17 cellular contexts compared by ENCODE assay signal in the genomic region with DNA sequence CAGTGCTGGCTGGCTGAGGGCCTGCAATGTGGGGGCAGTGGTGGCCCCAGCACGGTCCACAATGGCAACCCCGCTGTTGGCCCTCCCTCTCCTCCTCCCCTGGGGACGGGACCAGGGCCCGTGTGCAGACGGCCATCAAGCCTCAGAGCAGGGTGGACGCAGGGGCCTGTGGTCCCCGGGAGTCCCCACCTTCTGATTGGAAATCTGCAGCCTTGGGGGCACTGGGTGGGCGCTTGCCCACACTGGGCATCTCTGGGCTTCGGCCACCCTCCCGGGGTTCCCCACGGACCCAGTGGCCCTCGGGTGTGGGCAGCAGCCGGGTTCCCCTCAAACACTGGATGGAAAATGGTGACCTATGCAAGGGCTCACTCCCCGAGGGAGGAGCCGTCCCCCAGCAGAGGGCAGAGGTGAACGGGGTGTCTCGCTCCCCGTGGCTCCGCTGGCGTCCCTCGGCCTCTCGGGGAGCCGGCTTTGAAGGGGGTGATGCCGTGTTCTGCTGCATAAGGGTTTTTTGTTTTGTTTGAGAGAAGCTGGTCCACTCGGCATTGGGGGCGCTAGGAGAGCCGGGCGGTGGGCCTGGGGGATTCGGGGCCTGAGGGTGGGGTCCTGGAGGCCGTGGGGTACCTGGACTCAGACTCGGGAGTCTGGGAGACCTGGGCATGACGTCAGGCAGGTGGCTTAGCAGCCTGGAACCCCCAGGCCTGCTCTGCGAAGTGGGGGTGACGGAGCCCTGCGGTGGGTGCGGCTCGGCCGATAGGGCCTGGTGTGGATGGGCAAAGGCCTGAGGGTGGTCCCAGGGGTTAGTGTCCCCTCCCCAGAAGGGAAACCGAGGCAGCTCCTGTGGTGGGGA. TPM values are rescaled to one million over a fixed set of nuclear protein-coding genes. Genes with fewer than 3 reads are reported as not detected.
DNase-seq lines count a peak whose midpoint lies in the region; ATAC-seq, FAIRE-seq and TF ChIP-seq lines count a peak whose summit lies in the region.
"Had no signal": no experiment of that assay in that cellular context is flagged by ENCODE, and none has a peak within 500 bp of the region (broad histone marks: within the 10 kb centered on the region; RNA-seq: fewer than 3 reads in every experiment).

No MANE protein-coding gene starts in this region.

- H3K4me3 ChIP-seq in HepG2 (replicated peaks in 1 of 3; ENCODE audit: insufficient read depth in 1 of 3, low read depth in 2 of 3, low read length in 3 of 3): peak overlapping the region in 2 of 3 experiments; percentile 63 to 75; a peak in 3 of 6 replicates
- H3K4me3 ChIP-seq in right lobe of liver: no peak overlapping the region
- H3K4me3 ChIP-seq in Caco-2 (ENCODE audit: low read depth, low read length): no peak overlapping the region
- H3K4me3 ChIP-seq: SJCRH30 had no signal

- in situ Hi-C loops in HepG2 (cut with HindIII; ENCODE audit: extremely low pct_ligation_motif_present, low pct_unique_long_range_greater_than_20kb): no loop called here

- no peak overlapping the region for H2AFZ ChIP-seq in HepG2 (ENCODE audit: low read length)

- H3K4me2 ChIP-seq in HepG2 (ENCODE audit: low read depth, low read length): peak overlapping the region; percentile 89

- H3K27ac ChIP-seq in HepG2 (ENCODE audit: extremely low read length, insufficient read depth, low read length) (peak overlapping the region; percentile 91), right lobe of liver (no peak overlapping the region)
- H3K27ac ChIP-seq: SJCRH30 had no signal

- H3K4me3 Mint-ChIP-seq in memory B cell (no peak overlapping the region), Caco-2 (ENCODE audit: unreplicated experiment) (no peak overlapping the region)
- H3K4me3 Mint-ChIP-seq: CD8-positive, alpha-beta memory T cell; HFFc6 had no signal

- H3K9me3 ChIP-seq in HepG2 (ENCODE audit: low read length) (no peaks in the 10 kb centered on the region), right lobe of liver (no peaks in the 10 kb centered on the region), Caco-2 (no peaks in the 10 kb centered on the region)
- H3K9me3 ChIP-seq: SJCRH30 had no signal

- H4K20me1 ChIP-seq in HepG2 (ENCODE audit: insufficient read depth, low read length): no peaks in the 10 kb centered on the region

- POLR2A ChIA-PET in HepG2 (lab: Yijun Ruan, JAX): interaction anchor here (1.2 to 1.7 kb wide), 3 partner anchors 23 to 83 kb away, joined by 3 to 5 read pairs (median 3); no protein-coding TSS in a partner anchor
- POLR2A ChIA-PET in Caco-2 (lab: Charles Lee): no interaction called here

- H3K36me3 ChIP-seq in HepG2 (replicated peaks in 1 of 2; ENCODE audit: control insufficient read depth in 1 of 2, insufficient read depth in 2 of 2, low read length in 2 of 2) (peaks cover 0 to 3% of the 10 kb centered on the region in 2 experiments; a peak in 1 of 5 replicates), right lobe of liver (no peaks in the 10 kb centered on the region), Caco-2 (ENCODE audit: control insufficient read depth, insufficient read depth, low read length) (no peaks in the 10 kb centered on the region)
- H3K36me3 ChIP-seq: SJCRH30 had no signal

- intact Hi-C loops in HepG2 (cut with micrococcal nuclease; ENCODE audit: unreplicated experiment) (no loop called here), right lobe of liver (cut with DNase I) (loop anchor here in 1 of 2 donors (10.0 kb wide), 3 partner anchors 75 to 215 kb away; no protein-coding TSS in a partner anchor), Caco-2 (cut with micrococcal nuclease; ENCODE audit: unreplicated experiment) (loop anchor here (10.0 kb wide), 1 partner anchor 1255 kb away; no protein-coding TSS in a partner anchor)

- 78% methylated on average over 15 of the region's 39 CpGs for WGBS in HepG2 (ENCODE audit: low lambda C conversion rate)
- WGBS in right lobe of liver (ENCODE audit: insufficient coverage, low coverage, low lambda C conversion rate, missing lambda C conversion rate): 75% methylated on average over 9 of the region's 39 CpGs

- CTCF ChIA-PET in HepG2 (lab: Yijun Ruan, JAX; ENCODE audit: low intra/inter-chr PET ratio, low total read pairs) (no interaction called here), Caco-2 (lab: Charles Lee) (no interaction called here)

- H3K79me2 ChIP-seq in HepG2 (ENCODE audit: insufficient read depth, low read length): peaks cover 50% of the 10 kb centered on the region

- TF ChIP-seq POLR2A in HepG2 (IDR thresholded peaks at IDR 0.05; ENCODE audit: insufficient read depth in 1 of 2, low read depth in 2 of 2, low read length in 2 of 2): no peak; a peak in 1 of 4 replicates
- TF ChIP-seq POLR2A in right lobe of liver (IDR thresholded peaks at IDR 0.05): no peak

- H3K36me3 Mint-ChIP-seq in memory B cell (no peaks in the 10 kb centered on the region), Caco-2 (ENCODE audit: insufficient read depth, unreplicated experiment) (peaks cover under 1% of the 10 kb centered on the region)
- H3K36me3 Mint-ChIP-seq: CD8-positive, alpha-beta memory T cell had no signal

- H3K4me1 Mint-ChIP-seq in memory B cell (peaks cover 14% of the 10 kb centered on the region), Caco-2 (ENCODE audit: low read depth, unreplicated experiment) (peaks cover under 1% of the 10 kb centered on the region)

- H3K27ac Mint-ChIP-seq in memory B cell: no peak overlapping the region
- no peak overlapping the region for H3K27ac Mint-ChIP-seq in Caco-2 (ENCODE audit: unreplicated experiment)
- H3K27ac Mint-ChIP-seq: HFFc6 had no signal

- ATAC-seq in HepG2: no peak
- no peak for ATAC-seq in right lobe of liver
- peak; percentile 21 for ATAC-seq in memory B cell (ENCODE audit: low read depth)
- no peak for ATAC-seq in HG03571 (IDR thresholded peaks at IDR 0.05; ENCODE audit: unreplicated experiment)
- ATAC-seq: PC-3 had no signal

- BruUV-seq in HepG2 (replicated peaks; lab: Mats Ljungman, UMichigan): no TSS peak
- BruUV-seq in Caco-2 (replicated peaks; lab: Mats Ljungman, UMichigan): no TSS peak

- DNase-seq in HepG2 (ENCODE audit: low spot score): no peak
- DNase-seq in right lobe of liver: no peak
- DNase-seq in RPMI8226: peak; percentile 66
- DNase-seq in memory B cell (ENCODE audit: low spot score in 2 of 2): no peak
- no peak for DNase-seq in inferior parietal cortex (ENCODE audit: extremely low spot score)
- DNase-seq in Caco-2: no peak
- no peak for DNase-seq in NCI-H2171 (lab: John Stamatoyannopoulos, UW)
- DNase-seq: CD8-positive, alpha-beta memory T cell; GF-D8; HFFc6; NCI-H1105 treated with DMSO at 0.1 percent for 48 hours; NCI-H1694 treated with DMSO at 0.1 percent for 48 hours; NCI-H526 treated with DMSO at 0.1 percent for 48 hours; PC-3; SJCRH30 had no signal

- TF ChIP-seq EP300 in HepG2 (IDR thresholded peaks at IDR 0.05; ENCODE audit: low read depth in 2 of 2, low read length in 2 of 2) (no peak), HepG2 (CRISPR knock-in tag; IDR thresholded peaks at IDR 0.05; ENCODE audit: borderline replicate concordance) (no peak)

- TF ChIP-seq CTCF in HepG2 (CRISPR knock-in tag; IDR thresholded peaks at IDR 0.05) (peak; percentile 28; the same call in 1 of the 2 replicates), right lobe of liver (IDR thresholded peaks at IDR 0.05) (no peak), Caco-2 (IDR thresholded peaks at IDR 0.05; ENCODE audit: insufficient read depth in 1 of 2, low read depth in 1 of 2, low read length in 1 of 2, severe bottlenecking in 1 of 2, unreplicated experiment in 1 of 2) (no peak)

- H3K4me1 ChIP-seq in HepG2 (ENCODE audit: insufficient read depth, low read length) (peaks cover 68% of the 10 kb centered on the region), right lobe of liver (peaks cover 0 to 24% (median 9%) of the 10 kb centered on the region in 4 donors), Caco-2 (peaks cover 39% of the 10 kb centered on the region)

- TF ChIP-seq RAD21 in HepG2 (CRISPR knock-in tag; IDR thresholded peaks at IDR 0.05): no peak

- H3K27me3 ChIP-seq in HepG2 (ENCODE audit: control insufficient read depth in 1 of 2, insufficient read depth in 2 of 2, low read length in 2 of 2): no peaks in the 10 kb centered on the region; a peak in 1 of 5 replicates
- H3K27me3 ChIP-seq in right lobe of liver: no peaks in the 10 kb centered on the region
- no peaks in the 10 kb centered on the region for H3K27me3 ChIP-seq in Caco-2 (replicated peaks; ENCODE audit: control insufficient read depth, insufficient read depth, low read length)

- H3K9ac ChIP-seq in HepG2 (ENCODE audit: insufficient read depth, low read depth, low read length): peak overlapping the region; percentile 76

- no peak for FAIRE-seq in HepG2 (lab: Jason Lieb, UNC)

- H3K9me3 Mint-ChIP-seq in memory B cell: no peaks in the 10 kb centered on the region
- no peaks in the 10 kb centered on the region for H3K9me3 Mint-ChIP-seq in Caco-2 (ENCODE audit: unreplicated experiment)
- H3K9me3 Mint-ChIP-seq: CD8-positive, alpha-beta memory T cell; HFFc6 had no signal

- H3K27me3 Mint-ChIP-seq in memory B cell: peaks cover 27% of the 10 kb centered on the region
- no peaks in the 10 kb centered on the region for H3K27me3 Mint-ChIP-seq in Caco-2 (ENCODE audit: insufficient read depth, unreplicated experiment)

RNA-seq across cellular contexts. Expression of gene EFNA2, which starts 3.9 kb away (rescaled TPM):
- total RNA-seq in HepG2 (2016; rRNA removed; fragmentation: Illumina TruSeq; extraction: Trizol) (4.3 and 9.9 TPM in 2 replicates), right lobe of liver (10 to 100 TPM in 1 of 6 experiments, 1 to 10 TPM in 5; 4.2 to 10.3 (median 5.6) TPM), Caco-2 (2022) (18.6 and 20.6 TPM in 2 replicates)
- 15.0 and 18.4 TPM in 2 replicates for total RNA-seq in HepG2 (2016; cell fraction: cytosol; rRNA removed; fragmentation: Illumina TruSeq; extraction: Trizol; ENCODE audit: low read depth)
- total RNA-seq in HepG2 (2016; cell fraction: insoluble cytoplasmic fraction; rRNA removed; fragmentation: Illumina TruSeq; extraction: Trizol): 5.2 and 11.1 TPM in 2 replicates
- total RNA-seq in HepG2 (2016; cell fraction: membrane; rRNA removed; fragmentation: Illumina TruSeq; extraction: Trizol): 27.1 and 33.2 TPM in 2 replicates
- total RNA-seq in HepG2 (2016; cell fraction: nucleus; rRNA removed; fragmentation: Illumina TruSeq; extraction: Trizol): 3.7 and 6.5 TPM in 2 replicates
- 6.0 and 11.1 TPM in 2 replicates for polyA plus RNA-seq in HepG2 (2011; rRNA removed)
- 7.3 and 14.1 TPM in 2 replicates for polyA plus RNA-seq in HepG2 (2011; cell fraction: cytosol; rRNA removed)
- 17.9 and 19.5 TPM in 2 replicates for polyA plus RNA-seq in HepG2 (2011; cell fraction: nucleus; rRNA removed)
- polyA plus RNA-seq in HepG2 (2012): 6.4 and 6.8 TPM in 2 replicates
- 17.9 and 19.1 TPM in 2 replicates for polyA plus RNA-seq in HepG2 (2016; cell fraction: cytosol; fragmentation: Illumina TruSeq; extraction: Trizol; ENCODE audit: low read depth)
- 7.9 and 11.2 TPM in 2 replicates for polyA plus RNA-seq in HepG2 (2016; cell fraction: insoluble cytoplasmic fraction; fragmentation: Illumina TruSeq; extraction: Trizol; ENCODE audit: low read depth)
- polyA plus RNA-seq in HepG2 (2016; cell fraction: membrane; fragmentation: Illumina TruSeq; extraction: Trizol; ENCODE audit: low read depth): 27.7 and 33.0 TPM in 2 replicates
- polyA plus RNA-seq in HepG2 (2016; cell fraction: nucleus; fragmentation: Illumina TruSeq; extraction: Trizol; ENCODE audit: insufficient read depth, low read depth): 11.7 and 13.4 TPM in 2 replicates
- polyA minus RNA-seq in HepG2 (2011; rRNA and poly(A)+ RNA removed; ENCODE audit: low replicate concordance): 0.28 and 20.0 TPM in 2 replicates
- polyA minus RNA-seq in HepG2 (2011; cell fraction: cytosol; rRNA and poly(A)+ RNA removed): 23.0 and 23.8 TPM in 2 replicates
- polyA minus RNA-seq in HepG2 (2011; cell fraction: nucleus; rRNA and poly(A)+ RNA removed): 2.8 and 4.2 TPM in 2 replicates
- total RNA-seq: CD8-positive, alpha-beta memory T cell; HFFc6; PC-3 had no signal
- polyA plus RNA-seq: BJ; CD8-positive, alpha-beta memory T cell had no signal

RNA-seq across cellular contexts. Expression of gene FAM174C, which starts 14.3 kb away (rescaled TPM):
- total RNA-seq in HepG2 (2016; rRNA removed; fragmentation: Illumina TruSeq; extraction: Trizol): 21.9 and 31.3 TPM in 2 replicates
- total RNA-seq in HepG2 (2016; cell fraction: cytosol; rRNA removed; fragmentation: Illumina TruSeq; extraction: Trizol; ENCODE audit: low read depth): 67.5 and 90.2 TPM in 2 replicates
- 14.2 and 28.2 TPM in 2 replicates for total RNA-seq in HepG2 (2016; cell fraction: insoluble cytoplasmic fraction; rRNA removed; fragmentation: Illumina TruSeq; extraction: Trizol)
- total RNA-seq in HepG2 (2016; cell fraction: membrane; rRNA removed; fragmentation: Illumina TruSeq; extraction: Trizol): 57.9 and 74.3 TPM in 2 replicates
- total RNA-seq in HepG2 (2016; cell fraction: nucleus; rRNA removed; fragmentation: Illumina TruSeq; extraction: Trizol): 18.6 and 22.9 TPM in 2 replicates
- polyA plus RNA-seq in HepG2 (2011; rRNA removed): 19.5 and 21.2 TPM in 2 replicates
- 21.0 and 42.4 TPM in 2 replicates for polyA plus RNA-seq in HepG2 (2011; cell fraction: cytosol; rRNA removed)
- 45.8 and 49.4 TPM in 2 replicates for polyA plus RNA-seq in HepG2 (2011; cell fraction: nucleus; rRNA removed)
- polyA plus RNA-seq in HepG2 (2012): 14.1 and 18.2 TPM in 2 replicates
- 104 and 136 TPM in 2 replicates for polyA plus RNA-seq in HepG2 (2016; cell fraction: cytosol; fragmentation: Illumina TruSeq; extraction: Trizol; ENCODE audit: low read depth)
- polyA plus RNA-seq in HepG2 (2016; cell fraction: insoluble cytoplasmic fraction; fragmentation: Illumina TruSeq; extraction: Trizol; ENCODE audit: low read depth): 24.1 and 30.7 TPM in 2 replicates
- 78.9 and 88.8 TPM in 2 replicates for polyA plus RNA-seq in HepG2 (2016; cell fraction: membrane; fragmentation: Illumina TruSeq; extraction: Trizol; ENCODE audit: low read depth)
- 43.0 and 56.8 TPM in 2 replicates for polyA plus RNA-seq in HepG2 (2016; cell fraction: nucleus; fragmentation: Illumina TruSeq; extraction: Trizol; ENCODE audit: insufficient read depth, low read depth)
- 15.5 and 24.8 TPM in 2 replicates for polyA minus RNA-seq in HepG2 (2011; rRNA and poly(A)+ RNA removed; ENCODE audit: low replicate concordance)
- polyA minus RNA-seq in HepG2 (2011; cell fraction: cytosol; rRNA and poly(A)+ RNA removed): 9.4 and 11.7 TPM in 2 replicates
- polyA minus RNA-seq in HepG2 (2011; cell fraction: nucleus; rRNA and poly(A)+ RNA removed): 6.5 and 6.8 TPM in 2 replicates
- 100 to 1,000 TPM in 1 of 6 experiments, 10 to 100 TPM in 5; 34.0 to 103 (median 43.8) TPM for total RNA-seq in right lobe of liver
- 51.0 and 56.3 TPM in 2 replicates for total RNA-seq in Caco-2 (2022)

RNA-seq across cellular contexts. Expression of gene CIRBP, which starts 20.5 kb away (rescaled TPM):
- total RNA-seq in HepG2 (2016; rRNA removed; fragmentation: Illumina TruSeq; extraction: Trizol) (133 and 135 TPM in 2 replicates), right lobe of liver (100 to 1,000 TPM in 2 of 6 experiments, 10 to 100 TPM in 4; 69.2 to 111 (median 89.5) TPM), Caco-2 (2022) (289 and 331 TPM in 2 replicates)
- 96.6 and 116 TPM in 2 replicates for total RNA-seq in HepG2 (2016; cell fraction: cytosol; rRNA removed; fragmentation: Illumina TruSeq; extraction: Trizol; ENCODE audit: low read depth)
- total RNA-seq in HepG2 (2016; cell fraction: insoluble cytoplasmic fraction; rRNA removed; fragmentation: Illumina TruSeq; extraction: Trizol): 122 and 153 TPM in 2 replicates
- 83.7 and 88.2 TPM in 2 replicates for total RNA-seq in HepG2 (2016; cell fraction: membrane; rRNA removed; fragmentation: Illumina TruSeq; extraction: Trizol)
- 100 and 108 TPM in 2 replicates for total RNA-seq in HepG2 (2016; cell fraction: nucleus; rRNA removed; fragmentation: Illumina TruSeq; extraction: Trizol)
- polyA plus RNA-seq in HepG2 (2011; rRNA removed): 140 and 177 TPM in 2 replicates
- polyA plus RNA-seq in HepG2 (2011; cell fraction: cytosol; rRNA removed): 120 and 152 TPM in 2 replicates
- polyA plus RNA-seq in HepG2 (2011; cell fraction: nucleus; rRNA removed): 887 and 1,037 TPM in 2 replicates
- polyA plus RNA-seq in HepG2 (2012): 154 and 221 TPM in 2 replicates
- polyA plus RNA-seq in HepG2 (2016; cell fraction: cytosol; fragmentation: Illumina TruSeq; extraction: Trizol; ENCODE audit: low read depth): 39.2 and 45.5 TPM in 2 replicates
- polyA plus RNA-seq in HepG2 (2016; cell fraction: insoluble cytoplasmic fraction; fragmentation: Illumina TruSeq; extraction: Trizol; ENCODE audit: low read depth): 156 and 182 TPM in 2 replicates
- 63.6 and 72.0 TPM in 2 replicates for polyA plus RNA-seq in HepG2 (2016; cell fraction: membrane; fragmentation: Illumina TruSeq; extraction: Trizol; ENCODE audit: low read depth)
- 293 and 318 TPM in 2 replicates for polyA plus RNA-seq in HepG2 (2016; cell fraction: nucleus; fragmentation: Illumina TruSeq; extraction: Trizol; ENCODE audit: insufficient read depth, low read depth)
- polyA minus RNA-seq in HepG2 (2011; rRNA and poly(A)+ RNA removed; ENCODE audit: low replicate concordance): 38.8 and 49.7 TPM in 2 replicates
- 32.8 and 38.9 TPM in 2 replicates for polyA minus RNA-seq in HepG2 (2011; cell fraction: cytosol; rRNA and poly(A)+ RNA removed)
- polyA minus RNA-seq in HepG2 (2011; cell fraction: nucleus; rRNA and poly(A)+ RNA removed): 106 and 131 TPM in 2 replicates

RNA-seq across cellular contexts. Expression of gene MIDN, which starts 41.2 kb away (rescaled TPM):
- 8.4 and 10.7 TPM in 2 replicates for total RNA-seq in HepG2 (2016; rRNA removed; fragmentation: Illumina TruSeq; extraction: Trizol)
- 6.5 and 7.9 TPM in 2 replicates for total RNA-seq in HepG2 (2016; cell fraction: cytosol; rRNA removed; fragmentation: Illumina TruSeq; extraction: Trizol; ENCODE audit: low read depth)
- 8.9 and 11.0 TPM in 2 replicates for total RNA-seq in HepG2 (2016; cell fraction: insoluble cytoplasmic fraction; rRNA removed; fragmentation: Illumina TruSeq; extraction: Trizol)
- 14.1 and 14.8 TPM in 2 replicates for total RNA-seq in HepG2 (2016; cell fraction: membrane; rRNA removed; fragmentation: Illumina TruSeq; extraction: Trizol)
- total RNA-seq in HepG2 (2016; cell fraction: nucleus; rRNA removed; fragmentation: Illumina TruSeq; extraction: Trizol): 17.3 and 19.0 TPM in 2 replicates
- 18.0 and 19.6 TPM in 2 replicates for polyA plus RNA-seq in HepG2 (2011; rRNA removed)
- 14.8 and 17.8 TPM in 2 replicates for polyA plus RNA-seq in HepG2 (2011; cell fraction: cytosol; rRNA removed)
- 116 and 135 TPM in 2 replicates for polyA plus RNA-seq in HepG2 (2011; cell fraction: nucleus; rRNA removed)
- polyA plus RNA-seq in HepG2 (2012): 27.5 and 28.1 TPM in 2 replicates
- 2.7 and 3.3 TPM in 2 replicates for polyA plus RNA-seq in HepG2 (2016; cell fraction: cytosol; fragmentation: Illumina TruSeq; extraction: Trizol; ENCODE audit: low read depth)
- polyA plus RNA-seq in HepG2 (2016; cell fraction: insoluble cytoplasmic fraction; fragmentation: Illumina TruSeq; extraction: Trizol; ENCODE audit: low read depth): 30.9 and 43.0 TPM in 2 replicates
- polyA plus RNA-seq in HepG2 (2016; cell fraction: membrane; fragmentation: Illumina TruSeq; extraction: Trizol; ENCODE audit: low read depth): 10.2 and 10.3 TPM in 2 replicates
- polyA plus RNA-seq in HepG2 (2016; cell fraction: nucleus; fragmentation: Illumina TruSeq; extraction: Trizol; ENCODE audit: insufficient read depth, low read depth): 76.5 and 77.9 TPM in 2 replicates
- polyA minus RNA-seq in HepG2 (2011; rRNA and poly(A)+ RNA removed; ENCODE audit: low replicate concordance): 14.0 and 39.5 TPM in 2 replicates
- polyA minus RNA-seq in HepG2 (2011; cell fraction: cytosol; rRNA and poly(A)+ RNA removed): 42.7 and 47.0 TPM in 2 replicates
- 36.8 and 48.0 TPM in 2 replicates for polyA minus RNA-seq in HepG2 (2011; cell fraction: nucleus; rRNA and poly(A)+ RNA removed)
- total RNA-seq in right lobe of liver: 10 to 100 TPM; 22.3 to 55.1 (median 29.3) TPM
- total RNA-seq in Caco-2 (2022): 125 and 128 TPM in 2 replicates

RNA-seq across cellular contexts. Expression of gene ATP5F1D, which starts 48.1 kb away (rescaled TPM):
- total RNA-seq in HepG2 (2016; rRNA removed; fragmentation: Illumina TruSeq; extraction: Trizol) (78.7 and 88.0 TPM in 2 replicates), right lobe of liver (100 to 1,000 TPM in 5 of 6 experiments, 10 to 100 TPM in 1; 98.1 to 240 (median 137) TPM), Caco-2 (2022) (126 and 140 TPM in 2 replicates)
- 72.7 and 79.4 TPM in 2 replicates for total RNA-seq in HepG2 (2016; cell fraction: cytosol; rRNA removed; fragmentation: Illumina TruSeq; extraction: Trizol; ENCODE audit: low read depth)
- 80.1 and 93.1 TPM in 2 replicates for total RNA-seq in HepG2 (2016; cell fraction: insoluble cytoplasmic fraction; rRNA removed; fragmentation: Illumina TruSeq; extraction: Trizol)
- 72.8 and 84.2 TPM in 2 replicates for total RNA-seq in HepG2 (2016; cell fraction: membrane; rRNA removed; fragmentation: Illumina TruSeq; extraction: Trizol)
- 40.6 and 53.8 TPM in 2 replicates for total RNA-seq in HepG2 (2016; cell fraction: nucleus; rRNA removed; fragmentation: Illumina TruSeq; extraction: Trizol)
- 39.4 and 49.3 TPM in 2 replicates for polyA plus RNA-seq in HepG2 (2011; rRNA removed)
- polyA plus RNA-seq in HepG2 (2011; cell fraction: cytosol; rRNA removed): 61.0 and 112 TPM in 2 replicates
- 105 and 111 TPM in 2 replicates for polyA plus RNA-seq in HepG2 (2011; cell fraction: nucleus; rRNA removed)
- 67.0 and 70.9 TPM in 2 replicates for polyA plus RNA-seq in HepG2 (2012)
- 126 and 135 TPM in 2 replicates for polyA plus RNA-seq in HepG2 (2016; cell fraction: cytosol; fragmentation: Illumina TruSeq; extraction: Trizol; ENCODE audit: low read depth)
- 131 and 155 TPM in 2 replicates for polyA plus RNA-seq in HepG2 (2016; cell fraction: insoluble cytoplasmic fraction; fragmentation: Illumina TruSeq; extraction: Trizol; ENCODE audit: low read depth)
- polyA plus RNA-seq in HepG2 (2016; cell fraction: membrane; fragmentation: Illumina TruSeq; extraction: Trizol; ENCODE audit: low read depth): 112 and 121 TPM in 2 replicates
- 129 and 134 TPM in 2 replicates for polyA plus RNA-seq in HepG2 (2016; cell fraction: nucleus; fragmentation: Illumina TruSeq; extraction: Trizol; ENCODE audit: insufficient read depth, low read depth)
- 60.5 and 86.6 TPM in 2 replicates for polyA minus RNA-seq in HepG2 (2011; rRNA and poly(A)+ RNA removed; ENCODE audit: low replicate concordance)
- 53.6 and 68.0 TPM in 2 replicates for polyA minus RNA-seq in HepG2 (2011; cell fraction: cytosol; rRNA and poly(A)+ RNA removed)
- polyA minus RNA-seq in HepG2 (2011; cell fraction: nucleus; rRNA and poly(A)+ RNA removed): 14.7 and 18.9 TPM in 2 replicates

Comparison
In these comparisons a context has a peak if more than half of its experiments do, and no peak if none do; other contexts are left out.
1. H3K4me3 ChIP-seq: peak in HepG2 (2 of 3); none in right lobe of liver (0 of 3) and Caco-2 (single experiment).